Comparison of ENCODE assay signal across 1 cellular context in the genomic region with DNA sequence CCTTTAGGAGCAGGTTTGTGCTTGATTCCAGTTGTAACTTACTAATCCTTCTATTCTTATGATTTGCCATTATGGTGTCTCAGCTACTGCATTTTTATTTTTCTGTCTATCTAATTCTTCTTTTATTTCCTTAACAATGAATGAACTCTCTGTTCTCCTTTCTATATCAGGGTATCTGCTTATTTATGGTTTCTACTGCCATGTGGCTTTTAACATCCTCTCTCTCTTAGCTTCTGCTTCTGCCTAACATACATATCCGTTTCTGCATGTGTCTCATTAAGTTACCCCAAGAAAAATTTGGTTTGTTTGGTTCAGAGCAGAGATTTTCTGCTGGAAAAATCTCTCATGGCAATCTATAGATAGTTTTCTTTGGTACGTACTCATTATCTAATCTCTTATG.
TF ChIP-seq lines count a peak whose summit lies in the region.

No MANE protein-coding gene starts in this region.

TF ChIP-seq in WTC11, 78 proteins besides CTCF, POLR2A, EP300 and RAD21:
- TF ChIP-seq, protein P1, sequence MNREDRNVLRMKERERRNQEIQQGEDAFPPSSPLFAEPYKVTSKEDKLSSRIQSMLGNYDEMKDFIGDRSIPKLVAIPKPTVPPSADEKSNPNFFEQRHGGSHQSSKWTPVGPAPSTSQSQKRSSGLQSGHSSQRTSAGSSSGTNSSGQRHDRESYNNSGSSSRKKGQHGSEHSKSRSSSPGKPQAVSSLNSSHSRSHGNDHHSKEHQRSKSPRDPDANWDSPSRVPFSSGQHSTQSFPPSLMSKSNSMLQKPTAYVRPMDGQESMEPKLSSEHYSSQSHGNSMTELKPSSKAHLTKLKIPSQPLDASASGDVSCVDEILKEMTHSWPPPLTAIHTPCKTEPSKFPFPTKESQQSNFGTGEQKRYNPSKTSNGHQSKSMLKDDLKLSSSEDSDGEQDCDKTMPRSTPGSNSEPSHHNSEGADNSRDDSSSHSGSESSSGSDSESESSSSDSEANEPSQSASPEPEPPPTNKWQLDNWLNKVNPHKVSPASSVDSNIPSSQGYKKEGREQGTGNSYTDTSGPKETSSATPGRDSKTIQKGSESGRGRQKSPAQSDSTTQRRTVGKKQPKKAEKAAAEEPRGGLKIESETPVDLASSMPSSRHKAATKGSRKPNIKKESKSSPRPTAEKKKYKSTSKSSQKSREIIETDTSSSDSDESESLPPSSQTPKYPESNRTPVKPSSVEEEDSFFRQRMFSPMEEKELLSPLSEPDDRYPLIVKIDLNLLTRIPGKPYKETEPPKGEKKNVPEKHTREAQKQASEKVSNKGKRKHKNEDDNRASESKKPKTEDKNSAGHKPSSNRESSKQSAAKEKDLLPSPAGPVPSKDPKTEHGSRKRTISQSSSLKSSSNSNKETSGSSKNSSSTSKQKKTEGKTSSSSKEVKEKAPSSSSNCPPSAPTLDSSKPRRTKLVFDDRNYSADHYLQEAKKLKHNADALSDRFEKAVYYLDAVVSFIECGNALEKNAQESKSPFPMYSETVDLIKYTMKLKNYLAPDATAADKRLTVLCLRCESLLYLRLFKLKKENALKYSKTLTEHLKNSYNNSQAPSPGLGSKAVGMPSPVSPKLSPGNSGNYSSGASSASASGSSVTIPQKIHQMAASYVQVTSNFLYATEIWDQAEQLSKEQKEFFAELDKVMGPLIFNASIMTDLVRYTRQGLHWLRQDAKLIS (CRISPR knock-in tag; IDR thresholded peaks at IDR 0.05; ENCODE audit: borderline replicate concordance) = no peak
- TF ChIP-seq SMAD4 (CRISPR knock-in tag; IDR thresholded peaks at IDR 0.05) = no peak
- TF ChIP-seq ZNF671 (CRISPR knock-in tag; IDR thresholded peaks at IDR 0.05) = no peak
- TF ChIP-seq GTF2I (CRISPR knock-in tag; conservative IDR thresholded peaks at IDR 0.05) = no peak
- no peak for TF ChIP-seq CBFB (CRISPR knock-in tag; IDR thresholded peaks at IDR 0.05; ENCODE audit: low read depth)
- TF ChIP-seq, protein P2, sequence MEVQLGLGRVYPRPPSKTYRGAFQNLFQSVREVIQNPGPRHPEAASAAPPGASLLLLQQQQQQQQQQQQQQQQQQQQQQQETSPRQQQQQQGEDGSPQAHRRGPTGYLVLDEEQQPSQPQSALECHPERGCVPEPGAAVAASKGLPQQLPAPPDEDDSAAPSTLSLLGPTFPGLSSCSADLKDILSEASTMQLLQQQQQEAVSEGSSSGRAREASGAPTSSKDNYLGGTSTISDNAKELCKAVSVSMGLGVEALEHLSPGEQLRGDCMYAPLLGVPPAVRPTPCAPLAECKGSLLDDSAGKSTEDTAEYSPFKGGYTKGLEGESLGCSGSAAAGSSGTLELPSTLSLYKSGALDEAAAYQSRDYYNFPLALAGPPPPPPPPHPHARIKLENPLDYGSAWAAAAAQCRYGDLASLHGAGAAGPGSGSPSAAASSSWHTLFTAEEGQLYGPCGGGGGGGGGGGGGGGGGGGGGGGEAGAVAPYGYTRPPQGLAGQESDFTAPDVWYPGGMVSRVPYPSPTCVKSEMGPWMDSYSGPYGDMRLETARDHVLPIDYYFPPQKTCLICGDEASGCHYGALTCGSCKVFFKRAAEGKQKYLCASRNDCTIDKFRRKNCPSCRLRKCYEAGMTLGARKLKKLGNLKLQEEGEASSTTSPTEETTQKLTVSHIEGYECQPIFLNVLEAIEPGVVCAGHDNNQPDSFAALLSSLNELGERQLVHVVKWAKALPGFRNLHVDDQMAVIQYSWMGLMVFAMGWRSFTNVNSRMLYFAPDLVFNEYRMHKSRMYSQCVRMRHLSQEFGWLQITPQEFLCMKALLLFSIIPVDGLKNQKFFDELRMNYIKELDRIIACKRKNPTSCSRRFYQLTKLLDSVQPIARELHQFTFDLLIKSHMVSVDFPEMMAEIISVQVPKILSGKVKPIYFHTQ (CRISPR knock-in tag; IDR thresholded peaks at IDR 0.05) = no peak
- TF ChIP-seq JAZF1 (CRISPR knock-in tag; IDR thresholded peaks at IDR 0.05) = no peak
- TF ChIP-seq, protein P3, sequence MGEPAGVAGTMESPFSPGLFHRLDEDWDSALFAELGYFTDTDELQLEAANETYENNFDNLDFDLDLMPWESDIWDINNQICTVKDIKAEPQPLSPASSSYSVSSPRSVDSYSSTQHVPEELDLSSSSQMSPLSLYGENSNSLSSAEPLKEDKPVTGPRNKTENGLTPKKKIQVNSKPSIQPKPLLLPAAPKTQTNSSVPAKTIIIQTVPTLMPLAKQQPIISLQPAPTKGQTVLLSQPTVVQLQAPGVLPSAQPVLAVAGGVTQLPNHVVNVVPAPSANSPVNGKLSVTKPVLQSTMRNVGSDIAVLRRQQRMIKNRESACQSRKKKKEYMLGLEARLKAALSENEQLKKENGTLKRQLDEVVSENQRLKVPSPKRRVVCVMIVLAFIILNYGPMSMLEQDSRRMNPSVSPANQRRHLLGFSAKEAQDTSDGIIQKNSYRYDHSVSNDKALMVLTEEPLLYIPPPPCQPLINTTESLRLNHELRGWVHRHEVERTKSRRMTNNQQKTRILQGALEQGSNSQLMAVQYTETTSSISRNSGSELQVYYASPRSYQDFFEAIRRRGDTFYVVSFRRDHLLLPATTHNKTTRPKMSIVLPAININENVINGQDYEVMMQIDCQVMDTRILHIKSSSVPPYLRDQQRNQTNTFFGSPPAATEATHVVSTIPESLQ (CRISPR knock-in tag; IDR thresholded peaks at IDR 0.05) = no peak
- TF ChIP-seq ELF4 (CRISPR knock-in tag; IDR thresholded peaks at IDR 0.05; ENCODE audit: low read depth) = no peak
- TF ChIP-seq, protein P4, sequence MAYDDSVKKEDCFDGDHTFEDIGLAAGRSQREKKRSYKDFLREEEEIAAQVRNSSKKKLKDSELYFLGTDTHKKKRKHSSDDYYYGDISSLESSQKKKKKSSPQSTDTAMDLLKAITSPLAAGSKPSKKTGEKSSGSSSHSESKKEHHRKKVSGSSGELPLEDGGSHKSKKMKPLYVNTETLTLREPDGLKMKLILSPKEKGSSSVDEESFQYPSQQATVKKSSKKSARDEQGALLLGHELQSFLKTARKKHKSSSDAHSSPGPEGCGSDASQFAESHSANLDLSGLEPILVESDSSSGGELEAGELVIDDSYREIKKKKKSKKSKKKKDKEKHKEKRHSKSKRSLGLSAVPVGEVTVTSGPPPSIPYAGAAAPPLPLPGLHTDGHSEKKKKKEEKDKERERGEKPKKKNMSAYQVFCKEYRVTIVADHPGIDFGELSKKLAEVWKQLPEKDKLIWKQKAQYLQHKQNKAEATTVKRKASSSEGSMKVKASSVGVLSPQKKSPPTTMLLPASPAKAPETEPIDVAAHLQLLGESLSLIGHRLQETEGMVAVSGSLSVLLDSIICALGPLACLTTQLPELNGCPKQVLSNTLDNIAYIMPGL (CRISPR knock-in tag; IDR thresholded peaks at IDR 0.05) = no peak
- no peak for TF ChIP-seq MYBL2 (CRISPR knock-in tag; IDR thresholded peaks at IDR 0.05)
